In the genomic region with DNA sequence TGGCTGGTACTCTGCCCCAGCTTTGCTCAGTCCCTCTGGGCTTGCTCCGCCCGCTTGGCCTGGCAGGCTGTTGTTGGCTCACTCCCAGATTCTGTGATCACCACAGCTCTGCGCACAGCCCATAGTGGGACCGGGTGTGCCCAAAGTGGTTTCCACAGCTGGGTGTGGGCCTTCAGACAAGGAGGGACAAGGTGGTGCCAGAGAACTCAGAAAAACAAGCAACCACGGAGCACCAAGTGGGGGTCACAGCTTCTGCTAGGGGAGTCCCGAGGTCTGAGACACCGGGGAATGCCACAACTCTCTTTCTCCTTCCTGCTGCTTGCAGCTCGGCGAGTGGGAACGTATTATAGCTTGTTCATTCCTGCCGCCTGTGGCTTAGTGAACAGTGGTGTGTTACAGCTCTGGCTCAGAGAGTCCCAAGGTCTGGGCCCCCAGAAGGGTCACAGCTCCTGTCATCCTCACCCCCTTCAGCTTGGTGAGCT, we compare ENCODE assay signal across 9 cellular contexts. TPM values are rescaled to one million over a fixed set of nuclear protein-coding genes. Genes with fewer than 3 reads are reported as not detected.
DNase-seq lines count a peak whose midpoint lies in the region; ATAC-seq and TF ChIP-seq lines count a peak whose summit lies in the region.
"Had no signal": no experiment of that assay in that cellular context is flagged by ENCODE, and none has a peak within 500 bp of the region (broad histone marks: within the 10 kb centered on the region; RNA-seq: fewer than 3 reads in every experiment).

No MANE protein-coding gene starts in this region.

- peaks cover 73% of the 10 kb centered on the region for H3K4me1 Mint-ChIP-seq in Calu3 (ENCODE audit: low read depth, unreplicated experiment)
- H3K4me1 Mint-ChIP-seq in MCF 10A (ENCODE audit: insufficient read depth, unreplicated experiment): peaks cover 57% of the 10 kb centered on the region
- no peaks in the 10 kb centered on the region for H3K4me1 Mint-ChIP-seq in activated T-helper 1 cell treated with anti-CD3 and anti-CD28 coated beads, Interleukin-12 subunit alpha, Interleukin-12 subunit beta, Interleukin-2, Interleukin-4 antibody, amounts not matched to agents 30 ng/mL and 10 ng/mL and 1 ng/mL, durations not matched to agents 14 hours and 24 hours and 36 hours (ENCODE audit: low read depth)

- H3K36me3 ChIP-seq in mucosa of stomach (ENCODE audit: control insufficient read depth, insufficient read depth, low read length): no peaks in the 10 kb centered on the region

- CTCF ChIA-PET in Calu3 (lab: Charles Lee): interaction anchor here (0.5 to 1.1 kb wide), 3 partner anchors 46 to 112 kb away, joined by 3 to 4 read pairs (median 3); no protein-coding TSS in a partner anchor
- CTCF ChIA-PET in MCF 10A (lab: Yijun Ruan, JAX): interaction anchor here (0.8 to 2.1 kb wide), 4 partner anchors 9 to 185 kb away, joined by 4 to 14 read pairs (median 4); partner anchors contain the start of gene KYNU

- H3K9me3 ChIP-seq in mucosa of stomach (ENCODE audit: control insufficient read depth, low read length): no peaks in the 10 kb centered on the region

- H3K36me3 Mint-ChIP-seq in Calu3 (ENCODE audit: insufficient read depth, unreplicated experiment) (peaks cover 34% of the 10 kb centered on the region), MCF 10A (ENCODE audit: insufficient read depth, unreplicated experiment) (peaks cover 19% of the 10 kb centered on the region)
- H3K36me3 Mint-ChIP-seq in activated T-helper 1 cell treated with anti-CD3 and anti-CD28 coated beads, Interleukin-12 subunit alpha, Interleukin-12 subunit beta, Interleukin-2, Interleukin-4 antibody, amounts not matched to agents 30 ng/mL and 10 ng/mL and 1 ng/mL, durations not matched to agents 14 hours and 24 hours and 36 hours (ENCODE audit: low read depth): no peaks in the 10 kb centered on the region

- DNase-seq in Calu3: peak; percentile 86
- DNase-seq in MCF 10A (ENCODE audit: unreplicated experiment): peak; percentile 95
- no peak for DNase-seq in activated T-helper 1 cell treated with anti-CD3 and anti-CD28 coated beads, Interleukin-12 subunit alpha, Interleukin-12 subunit beta, Interleukin-2, Interleukin-4 antibody, amounts not matched to agents 30 ng/mL and 10 ng/mL and 1 ng/mL, durations not matched to agents 14 hours and 24 hours and 36 hours (ENCODE audit: low spot score)
- DNase-seq in HK-2 (ENCODE audit: unreplicated experiment): no peak
- no peak for DNase-seq in SK-N-DZ (ENCODE audit: low spot score)

- H3K4me3 ChIP-seq in mucosa of stomach (ENCODE audit: low read length): no peak overlapping the region

- peak overlapping the region; percentile 39 for H3K4me3 Mint-ChIP-seq in Calu3 (ENCODE audit: low read depth, unreplicated experiment)
- peak overlapping the region; percentile 65 for H3K4me3 Mint-ChIP-seq in MCF 10A (ENCODE audit: unreplicated experiment)
- no peak overlapping the region for H3K4me3 Mint-ChIP-seq in activated T-helper 1 cell treated with anti-CD3 and anti-CD28 coated beads, Interleukin-12 subunit alpha, Interleukin-12 subunit beta, Interleukin-2, Interleukin-4 antibody, amounts not matched to agents 30 ng/mL and 10 ng/mL and 1 ng/mL, durations not matched to agents 14 hours and 24 hours and 36 hours

- H3K9ac ChIP-seq in mucosa of stomach (ENCODE audit: low read length): peak overlapping the region; percentile 44

- no peaks in the 10 kb centered on the region for H3K27me3 ChIP-seq in mucosa of stomach (ENCODE audit: control insufficient read depth, insufficient read depth, low read length)

- H3K9me3 Mint-ChIP-seq in Calu3 (ENCODE audit: low read depth, unreplicated experiment) (no peaks in the 10 kb centered on the region), MCF 10A (ENCODE audit: unreplicated experiment) (no peaks in the 10 kb centered on the region)
- H3K9me3 Mint-ChIP-seq in activated T-helper 1 cell treated with anti-CD3 and anti-CD28 coated beads, Interleukin-12 subunit alpha, Interleukin-12 subunit beta, Interleukin-2, Interleukin-4 antibody, amounts not matched to agents 30 ng/mL and 10 ng/mL and 1 ng/mL, durations not matched to agents 14 hours and 24 hours and 36 hours: no peaks in the 10 kb centered on the region

- BruUV-seq in Calu3 (replicated peaks; lab: Mats Ljungman, UMichigan) (no TSS peak), MCF 10A (replicated peaks; lab: Mats Ljungman, UMichigan) (no TSS peak)

- H3K27ac Mint-ChIP-seq in Calu3 (ENCODE audit: unreplicated experiment): peak overlapping the region; percentile 97
- peak overlapping the region; percentile 87 for H3K27ac Mint-ChIP-seq in MCF 10A (ENCODE audit: low read depth, unreplicated experiment)
- no peak overlapping the region for H3K27ac Mint-ChIP-seq in activated T-helper 1 cell treated with anti-CD3 and anti-CD28 coated beads, Interleukin-12 subunit alpha, Interleukin-12 subunit beta, Interleukin-2, Interleukin-4 antibody, amounts not matched to agents 30 ng/mL and 10 ng/mL and 1 ng/mL, durations not matched to agents 14 hours and 24 hours and 36 hours

- POLR2A ChIA-PET in MCF 10A (lab: Yijun Ruan, JAX): interaction anchor here (0.6 to 4.5 kb wide), 7 partner anchors 9 to 180 kb away, joined by 3 to 51 read pairs (median 4); partner anchors contain the start of gene KYNU

- ATAC-seq in HG02678 (IDR thresholded peaks at IDR 0.05; ENCODE audit: unreplicated experiment) (peak; percentile 33), GM18517 (IDR thresholded peaks at IDR 0.05; ENCODE audit: unreplicated experiment) (no peak)

- no peak for TF ChIP-seq CTCF in Calu3 (IDR thresholded peaks at IDR 0.05; ENCODE audit: unreplicated experiment)
- TF ChIP-seq CTCF in MCF 10A (IDR thresholded peaks at IDR 0.05; ENCODE audit: unreplicated experiment): no peak

- intact Hi-C loops in Calu3 (cut with micrococcal nuclease; ENCODE audit: unreplicated experiment) (loop anchor here (5.0 kb wide), 1 partner anchor 36 kb away; no protein-coding TSS in a partner anchor), MCF 10A (cut with micrococcal nuclease) (no loop called here)
- intact Hi-C loops in activated T-helper 1 cell treated with anti-CD3 and anti-CD28 coated beads, Interleukin-12 subunit alpha, Interleukin-12 subunit beta, Interleukin-2, Interleukin-4 antibody, amounts not matched to agents 30 ng/mL and 10 ng/mL and 1 ng/mL, durations not matched to agents 14 hours and 24 hours and 36 hours (cut with micrococcal nuclease): no loop called here

- H3K4me1 ChIP-seq in mucosa of stomach (ENCODE audit: control insufficient read depth, insufficient read depth, low read length): peaks cover 46% of the 10 kb centered on the region

- H3K27me3 Mint-ChIP-seq in Calu3 (ENCODE audit: unreplicated experiment): no peaks in the 10 kb centered on the region
- no peaks in the 10 kb centered on the region for H3K27me3 Mint-ChIP-seq in MCF 10A (ENCODE audit: insufficient read depth, unreplicated experiment)
- H3K27me3 Mint-ChIP-seq in activated T-helper 1 cell treated with anti-CD3 and anti-CD28 coated beads, Interleukin-12 subunit alpha, Interleukin-12 subunit beta, Interleukin-2, Interleukin-4 antibody, amounts not matched to agents 30 ng/mL and 10 ng/mL and 1 ng/mL, durations not matched to agents 14 hours and 24 hours and 36 hours (ENCODE audit: insufficient read depth): peaks cover 2% of the 10 kb centered on the region

RNA-seq across cellular contexts. Expression of gene KYNU, which starts 9.1 kb away (rescaled TPM):
- total RNA-seq in Calu3 (2022): 64.2 and 78.7 TPM in 2 replicates
- total RNA-seq in MCF 10A (2022): 143 and 160 TPM in 2 replicates
- total RNA-seq in activated T-helper 1 cell treated with anti-CD3 and anti-CD28 coated beads, Interleukin-12 subunit alpha, Interleukin-12 subunit beta, Interleukin-2, Interleukin-4 antibody, amounts not matched to agents 30 ng/mL and 10 ng/mL and 1 ng/mL, durations not matched to agents 14 hours and 24 hours and 36 hours: not detected in 2 replicates
- polyA plus RNA-seq in SK-N-DZ (2014; cell fraction: cytosol; rRNA removed): 0.49 and 1.9 TPM in 2 replicates
- 0.11 TPM in 1 of 2 replicates, not detected in the other for polyA plus RNA-seq in SK-N-DZ (2014; cell fraction: nucleus; rRNA removed)
- total RNA-seq: T-helper 1 cell treated with Interleukin-12 subunit alpha and Interleukin-12 subunit beta and Interleukin-4 antibody, amounts not matched to agents 30 ng/mL and 1 ng/mL, for 36 hours had no signal

Comparison
In these comparisons a context has a peak if more than half of its experiments do, and no peak if none do; other contexts are left out.
1. DNase-seq: peak in Calu3 (single experiment) and MCF 10A (single experiment); none in activated T-helper 1 cell treated with anti-CD3 and anti-CD28 coated beads, Interleukin-12 subunit alpha, Interleukin-12 subunit beta, Interleukin-2, Interleukin-4 antibody, amounts not matched to agents 30 ng/mL and 10 ng/mL and 1 ng/mL, durations not matched to agents 14 hours and 24 hours and 36 hours (single experiment), HK-2 (single experiment) and SK-N-DZ (single experiment).
2. RNA of gene KYNU, which starts 9.1 kb away (total RNA-seq): 143 to 160 TPM in MCF 10A and 64.2 to 78.7 TPM in Calu3; not detected in activated T-helper 1 cell treated with anti-CD3 and anti-CD28 coated beads, Interleukin-12 subunit alpha, Interleukin-12 subunit beta, Interleukin-2, Interleukin-4 antibody, amounts not matched to agents 30 ng/mL and 10 ng/mL and 1 ng/mL, durations not matched to agents 14 hours and 24 hours and 36 hours; every median in the first group is over 10 times any median in the second.